ENCODE assay signal across 19 cellular contexts in genomic region chrX:154026136-154026806, GRCh38.
"Had no signal": no experiment of that assay in that cellular context is flagged by ENCODE, and none has a peak within 500 bp of the region (broad histone marks: within the 10 kb centered on the region; RNA-seq: fewer than 3 reads in every experiment).

No MANE protein-coding gene starts in this region.

- H3K36me3 ChIP-seq: uterus had no signal

- H3K79me2 ChIP-seq: hepatocyte, parathyroid adenoma had no signal

- DNase-seq: activated CD4-positive, alpha-beta T cell treated with anti-CD3 and anti-CD28 coated beads, Interleukin-2, amount 10 ng/mL, durations not matched to agents 24 days and 14 days; activated CD8-positive, alpha-beta memory T cell treated with anti-CD3 and anti-CD28 coated beads, Interleukin-2, amount 50 U/mL, for 4 hours; activated CD8-positive, alpha-beta T cell treated with anti-CD3 and anti-CD28 coated beads, Interleukin-2, amount 10 ng/mL, durations not matched to agents 7 days and 5 days; activated effector memory CD4-positive, alpha-beta T cell treated with Interleukin-2 at 50 U/mL for 16 hours; activated naive CD4-positive, alpha-beta T cell treated with anti-CD3 and anti-CD28 coated beads, Interleukin-2, amount 50 U/mL, for 16 hours; activated T-cell treated with anti-CD3 and anti-CD28 coated beads, Interleukin-2, amount 50 U/mL, for 4 hours; erythroblast; left cardiac atrium; lower lobe of right lung; naive thymus-derived CD8-positive, alpha-beta T cell; stimulated activated CD4-positive, alpha-beta T cell treated with anti-CD3 and anti-CD28 coated beads, Interleukin-12 subunit alpha, Interleukin-12 subunit beta, amount 100 ng/mL, for 4 hours; stimulated activated CD4-positive, alpha-beta T cell treated with anti-CD3 and anti-CD28 coated beads, Interleukin-1b, Interleukin-23, amount 100 ng/mL, for 48 hours; stimulated activated naive CD4-positive, alpha-beta T cell treated with Interleukin-2 at 50 U/mL for 16 hours; T1000; tibial artery; uterus had no signal

- H3K4me1 ChIP-seq: ascending aorta, parathyroid adenoma, uterus had no signal

- H2AFZ ChIP-seq: hepatocyte, parathyroid adenoma had no signal

- ATAC-seq: activated CD8-positive, alpha-beta T cell treated with anti-CD3 and anti-CD28 coated beads, Interleukin-2, amount 10 ng/mL, durations not matched to agents 7 days and 5 days; activated T-cell treated with anti-CD3 and anti-CD28 coated beads, Interleukin-2, amount 50 U/mL, for 4 hours; naive thymus-derived CD8-positive, alpha-beta T cell had no signal

- H3K27ac ChIP-seq: ascending aorta, hepatocyte, lower lobe of right lung, parathyroid adenoma, tibial artery, uterus had no signal

- H3K4me2 ChIP-seq: hepatocyte had no signal

- H3K27me3 ChIP-seq: ascending aorta, hepatocyte, tibial artery, uterus had no signal

- H3K9ac ChIP-seq: parathyroid adenoma had no signal

- H3K27ac Mint-ChIP-seq: activated CD4-positive, alpha-beta T cell treated with anti-CD3 and anti-CD28 coated beads, Interleukin-2, amount 10 ng/mL, durations not matched to agents 24 days and 14 days; activated CD8-positive, alpha-beta T cell treated with anti-CD3 and anti-CD28 coated beads, Interleukin-2, amount 10 ng/mL, durations not matched to agents 7 days and 5 days had no signal

- H3K4me3 Mint-ChIP-seq: activated CD4-positive, alpha-beta T cell treated with anti-CD3 and anti-CD28 coated beads, Interleukin-2, amount 10 ng/mL, durations not matched to agents 24 days and 14 days; activated CD8-positive, alpha-beta T cell treated with anti-CD3 and anti-CD28 coated beads, Interleukin-2, amount 10 ng/mL, durations not matched to agents 7 days and 5 days; activated T-cell treated with anti-CD3 and anti-CD28 coated beads, Interleukin-2, amount 50 U/mL, for 4 hours; naive thymus-derived CD8-positive, alpha-beta T cell had no signal

- H3K27me3 Mint-ChIP-seq: activated CD4-positive, alpha-beta T cell treated with anti-CD3 and anti-CD28 coated beads, Interleukin-2, amount 10 ng/mL, durations not matched to agents 24 days and 14 days; naive thymus-derived CD8-positive, alpha-beta T cell had no signal

- H3K9me3 ChIP-seq: ascending aorta, lower lobe of right lung, tibial artery, uterus had no signal

- H3K9me3 Mint-ChIP-seq: activated CD4-positive, alpha-beta T cell treated with anti-CD3 and anti-CD28 coated beads, Interleukin-2, amount 10 ng/mL, durations not matched to agents 24 days and 14 days; activated T-cell treated with anti-CD3 and anti-CD28 coated beads, Interleukin-2, amount 50 U/mL, for 4 hours; naive thymus-derived CD8-positive, alpha-beta T cell had no signal

- H3K4me3 ChIP-seq: ascending aorta, hepatocyte, lower lobe of right lung, tibial artery, uterus had no signal
